Comparison of ENCODE assay signal across 15 cellular contexts in genomic region chrX:19924285-19924684, GRCh38. TPM values are rescaled to one million over a fixed set of nuclear protein-coding genes. Genes with fewer than 3 reads are reported as not detected.
A peak's percentile ranks its signal among the peaks of the same experiment; 100 is the strongest.
DNase-seq lines count a peak whose midpoint lies in the region; ATAC-seq, FAIRE-seq and TF ChIP-seq lines count a peak whose summit lies in the region.
"Had no signal": no experiment of that assay in that cellular context is flagged by ENCODE, and none has a peak within 500 bp of the region (broad histone marks: within the 10 kb centered on the region; RNA-seq: fewer than 3 reads in every experiment).

No MANE protein-coding gene starts in this region.

- H3K36me3 ChIP-seq in pancreas = no peaks in the 10 kb centered on the region
- H3K36me3 ChIP-seq in MG63 = no peaks in the 10 kb centered on the region; the same call in 1 of the 2 replicates
- no peaks in the 10 kb centered on the region for H3K36me3 ChIP-seq in A673 (ENCODE audit: insufficient read depth, low read length, poor library complexity, severe bottlenecking)
- H3K36me3 ChIP-seq: BE2C, ovary, transverse colon had no signal

- CTCF ChIA-PET in A673 (lab: Charles Lee) = no interaction called here

- peak; percentile 63 for FAIRE-seq in GM12892 (lab: Jason Lieb, UNC)
- no peak for FAIRE-seq in pancreas (lab: Jason Lieb, UNC)

- intact Hi-C loops in pancreas (cut with DNase I) = no loop called here
- intact Hi-C loops in A673 (cut with micrococcal nuclease; ENCODE audit: unreplicated experiment) = no loop called here

- 24 to 28% methylated on average over 2 of the region's 2 CpGs for whole genome bisulfite sequencing in pancreas, 2 donors

- no peak for DNase-seq in GM12892 (ENCODE audit: insufficient read length)
- DNase-seq in MV-4-11 (lab: John Stamatoyannopoulos, UW) = peak; percentile 91
- peak; percentile 0 for DNase-seq in astrocyte of the hippocampus (ENCODE audit: low read depth, low spot score)
- DNase-seq in pancreas = no peak
- DNase-seq in activated CD4-positive, alpha-beta T cell treated with anti-CD3 and anti-CD28 coated beads, Interleukin-2, amount 50 U/mL, for 4 hours = no peak
- no peak for DNase-seq in MG63
- DNase-seq in A673 (ENCODE audit: low spot score) = no peak
- no peak for DNase-seq in SK-N-DZ (ENCODE audit: low spot score)
- DNase-seq: BE2C, left colon, NCI-H226, ovary, SK-N-SH, transverse colon had no signal

- peak in 3 of 4 donors; percentile 34 to 47 (median 36) for ATAC-seq in pancreas
- ATAC-seq: left colon; stimulated activated memory B cell treated with anti-CD40 and anti-IgM and Interleukin-4, amounts not matched to agents 10 μg/mL and 1 μg/mL and 100 μg/mL, for 72 hours had no signal

- POLR2A ChIA-PET in A673 (lab: Charles Lee; ENCODE audit: low non-redundant PET) = interaction anchor here (0.7 kb wide), 1 partner anchor 150 kb away, joined by 3 read pairs; no protein-coding TSS in a partner anchor

- no peak for TF ChIP-seq POLR2A in GM12892 (IDR thresholded peaks at IDR 0.05; ENCODE audit: low read depth, low read length)

- H3K27me3 ChIP-seq in pancreas (no peaks in the 10 kb centered on the region), MG63 (no peaks in the 10 kb centered on the region), A673 (replicated peaks; ENCODE audit: insufficient read depth, low read depth, low read length, poor library complexity) (no peaks in the 10 kb centered on the region)
- H3K27me3 ChIP-seq: BE2C, ovary, transverse colon had no signal

- BruUV-seq in A673 (replicated peaks; lab: Mats Ljungman, UMichigan) = no TSS peak

- H3K4me1 ChIP-seq in pancreas = no peaks in the 10 kb centered on the region
- no peaks in the 10 kb centered on the region for H3K4me1 ChIP-seq in A673 (ENCODE audit: insufficient read depth, low read length, poor library complexity, severe bottlenecking)
- H3K4me1 ChIP-seq: BE2C, transverse colon had no signal

- H3K9me3 ChIP-seq in pancreas = no peaks in the 10 kb centered on the region
- H3K9me3 ChIP-seq in MG63 = no peaks in the 10 kb centered on the region
- no peaks in the 10 kb centered on the region for H3K9me3 ChIP-seq in A673 (ENCODE audit: low read depth, low read length, poor library complexity, severe bottlenecking)
- H3K9me3 ChIP-seq: BE2C, ovary, SK-N-SH, transverse colon had no signal

- no peak for TF ChIP-seq CTCF in pancreas (IDR thresholded peaks at IDR 0.05)
- TF ChIP-seq CTCF in A673 (conservative IDR thresholded peaks at IDR 0.05; ENCODE audit: low read depth, low read length) = no peak

- H3K27ac ChIP-seq in pancreas (no peak overlapping the region), A673 (ENCODE audit: low read depth, low read length, poor library complexity, severe bottlenecking) (no peak overlapping the region)
- H3K27ac ChIP-seq: ovary, transverse colon had no signal

- H3K4me3 ChIP-seq in pancreas (no peak overlapping the region), MG63 (no peak overlapping the region), A673 (ENCODE audit: low read depth, low read length, poor library complexity, severe bottlenecking) (no peak overlapping the region)
- H3K4me3 ChIP-seq: ovary, transverse colon had no signal

RNA-seq across cellular contexts. Expression of gene SH3KBP1, which starts 36.9 kb away (rescaled TPM):
- polyA plus RNA-seq in GM12892 (2012; ENCODE audit: missing spikeins) = 124 TPM
- total RNA-seq in pancreas = 10 to 100 TPM in 1 of 6 donors, 1 to 10 TPM in 5; 2.2 to 11.1 (median 4.9) TPM
- polyA plus RNA-seq in pancreas = 1 to 10 TPM; 3.5 to 5.1 TPM
- 13.7 and 17.6 TPM in 2 replicates for total RNA-seq in MG63 (2014; rRNA removed; shearing (Covaris generic); ENCODE audit: low replicate concordance)
- 10.1 and 10.2 TPM in 2 replicates for total RNA-seq in A673 (2021)
- 3.1 and 5.3 TPM in 2 replicates for polyA plus RNA-seq in SK-N-DZ (2014; cell fraction: cytosol; rRNA removed)
- polyA plus RNA-seq in SK-N-DZ (2014; cell fraction: nucleus; rRNA removed) = 2.0 and 3.7 TPM in 2 replicates

Comparison
In these comparisons a context has a peak if more than half of its experiments do, and no peak if none do; other contexts are left out.
1. DNase-seq: peak in MV-4-11 (single experiment) and astrocyte of the hippocampus (single experiment); none in GM12892 (single experiment), pancreas (0 of 6), activated CD4-positive, alpha-beta T cell treated with anti-CD3 and anti-CD28 coated beads, Interleukin-2, amount 50 U/mL, for 4 hours (0 of 2), MG63 (single experiment), A673 (single experiment) and SK-N-DZ (single experiment).